Comparison of ENCODE assay signal across 11 cellular contexts in genomic region chr11:66924272-66924671, GRCh38. TPM values are rescaled to one million over a fixed set of nuclear protein-coding genes. Genes with fewer than 3 reads are reported as not detected.
"Had no signal": no experiment of that assay in that cellular context is flagged by ENCODE, and none has a peak within 500 bp of the region (broad histone marks: within the 10 kb centered on the region; RNA-seq: fewer than 3 reads in every experiment).

No MANE protein-coding gene starts in this region.

- H3K4me3 ChIP-seq: GM23338, HAP-1 had no signal

- H3K27ac Mint-ChIP-seq: GM23338, HFFc6, IgD-negative memory B cell had no signal

- DNase-seq: H7, HFFc6, Kasumi-1, KG1 had no signal

- H3K27ac ChIP-seq: HL-60 had no signal

- H3K4me3 Mint-ChIP-seq: GM23338, HFFc6 had no signal

- ATAC-seq: GM23338, HCT116 had no signal

- H3K9me3 ChIP-seq: HAP-1 had no signal

- H3K4me2 ChIP-seq: GM23338 had no signal

- H3K36me3 Mint-ChIP-seq: IgD-negative memory B cell had no signal

- H3K9me3 Mint-ChIP-seq: HFFc6 had no signal

- H2AFZ ChIP-seq: GM23338 had no signal

- H3K36me3 ChIP-seq: HAP-1 had no signal

- H3K4me1 Mint-ChIP-seq: IgD-negative memory B cell had no signal

RNA-seq across cellular contexts. Expression of gene C11orf86, which starts 50.8 kb away (rescaled TPM):
- total RNA-seq: H4, HFFc6, HT1080 had no signal
- polyA plus RNA-seq: IgD-negative memory B cell had no signal
